In genomic region chr7:134432296-134433152, GRCh38 we compare ENCODE assay signal across 8 cellular contexts. TPM values are rescaled to one million over a fixed set of nuclear protein-coding genes. Genes with fewer than 3 reads are reported as not detected.
DNase-seq lines count a peak whose midpoint lies in the region; ATAC-seq and TF ChIP-seq lines count a peak whose summit lies in the region.

No MANE protein-coding gene starts in this region.

- H3K9me3 ChIP-seq in adipocyte (ENCODE audit: control insufficient read depth, low read length) (no peaks in the 10 kb centered on the region), heart left ventricle (peaks cover 0 to 7% (median 0%) of the 10 kb centered on the region in 12 donors), transverse colon (no peaks in the 10 kb centered on the region)

- 4 to 14% (median 6%) methylated on average over 23 to 31 of the region's 31 CpGs for WGBS in heart left ventricle, 4 donors
- WGBS in transverse colon (ENCODE audit: low coverage in 1 of 2), 2 donors: 0 to 3% methylated on average over 1 to 31 of the region's 31 CpGs

- DNase-seq in GM10266 (ENCODE audit: extremely low spot score) (peak; percentile 85), NCI-H1092 (lab: John Stamatoyannopoulos, UW) (peak; percentile 85), SW 1271 (lab: John Stamatoyannopoulos, UW) (peak; percentile 54 to 86), adipocyte (ENCODE audit: low read depth) (peak; percentile 95), heart left ventricle (peak; percentile 82 to 93 (median 91)), pons (ENCODE audit: low spot score) (peak; percentile 97), transverse colon (peak; percentile 87)

- TF ChIP-seq CTCF in GM10266 (IDR thresholded peaks at IDR 0.05; ENCODE audit: control insufficient read depth, insufficient read depth, low read depth, missing control alignments) (peak; percentile 76), heart left ventricle (IDR thresholded peaks at IDR 0.05) (peak; percentile 60 to 89 (median 82)), transverse colon (IDR thresholded peaks at IDR 0.05) (peak; percentile 62 to 96 (median 73))

- H3K4me3 ChIP-seq in adipocyte (ENCODE audit: low read length) (peak overlapping the region; percentile 83), heart left ventricle (peak overlapping the region in 11 of 12 donors; percentile 6 to 54 (median 41)), transverse colon (peak overlapping the region in 3 of 4 donors; percentile 14 to 38 (median 23))

- in situ Hi-C loops in transverse colon (cut with MboI; ENCODE audit: low pct_ligation_motif_present in 1 of 4, low pct_unique_long_range_greater_than_20kb in 1 of 4, low sequenced_read_pairs in 3 of 4): loop anchor here in 3 of 4 donors (10.0 to 25.0 kb wide), 3 partner anchors 105 to 530 kb away; partner anchors contain the start of genes AKR1B10 (in 1 of the 3) and AKR1B15 (in 1 of the 3)

- ATAC-seq in HG02610 (IDR thresholded peaks at IDR 0.05; ENCODE audit: unreplicated experiment) (peak; percentile 95), heart left ventricle (peak; percentile 92 to 98 (median 98))

- H3K4me1 ChIP-seq in adipocyte (ENCODE audit: control insufficient read depth, insufficient read depth, low read length): peaks cover 21% of the 10 kb centered on the region
- peaks cover 0 to 17% (median 4%) of the 10 kb centered on the region in 12 donors for H3K4me1 ChIP-seq in heart left ventricle
- peaks cover 3 to 20% (median 16%) of the 10 kb centered on the region in 4 donors for H3K4me1 ChIP-seq in transverse colon

- intact Hi-C loops in heart left ventricle (cut with DNase I) (loop anchor here (1.0 to 10.0 kb wide), 11 partner anchors 80 to 175 kb away; partner anchors contain the start of gene AKR1B15 (in 3 of the 10)), transverse colon (cut with DNase I; ENCODE audit: low total_unique reads) (loop anchor here (5.0 kb wide), 2 partner anchors 80 to 175 kb away; no protein-coding TSS in a partner anchor)

- H3K9ac ChIP-seq in adipocyte (ENCODE audit: low read length): peak overlapping the region; percentile 86

- H3K27me3 ChIP-seq in adipocyte (replicated peaks; ENCODE audit: control insufficient read depth, insufficient read depth, low read length) (no peaks in the 10 kb centered on the region), heart left ventricle (peaks cover 0 to 3% (median 0%) of the 10 kb centered on the region in 9 donors), transverse colon (no peaks in the 10 kb centered on the region)

- TF ChIP-seq EP300 in transverse colon (IDR thresholded peaks at IDR 0.05; ENCODE audit: low read depth): no peak

- H3K27ac ChIP-seq in heart left ventricle (peak overlapping the region in 11 of 12 donors; percentile 51 to 86 (median 77)), transverse colon (peak overlapping the region; percentile 82 to 89 (median 84))

- no peaks in the 10 kb centered on the region for H3K36me3 ChIP-seq in adipocyte (ENCODE audit: control insufficient read depth, insufficient read depth, low read length, severe bottlenecking)
- no peaks in the 10 kb centered on the region for H3K36me3 ChIP-seq in heart left ventricle
- H3K36me3 ChIP-seq in transverse colon: no peaks in the 10 kb centered on the region

- TF ChIP-seq POLR2A in heart left ventricle (IDR thresholded peaks at IDR 0.05) (peak in 1 of 2 donors; percentile 20), transverse colon (IDR thresholded peaks at IDR 0.05) (peak; percentile 30)

RNA-seq across cellular contexts. Expression of gene AKR1B1, which starts 26.4 kb away (rescaled TPM):
- 100 to 1,000 TPM in 8 of 9 donors, 10 to 100 TPM in 1; 97.0 to 308 (median 185) TPM for total RNA-seq in heart left ventricle
- 100 to 1,000 TPM; 163 to 335 TPM for polyA plus RNA-seq in heart left ventricle
- total RNA-seq in transverse colon: 10 to 100 TPM in 3 of 4 donors, 1 to 10 TPM in 1; 6.4 to 37.2 (median 19.4) TPM

Comparison
In these comparisons a context has a peak if more than half of its experiments do, and no peak if none do; other contexts are left out.
1. Peak in every context shown above with its lines: DNase-seq, ATAC-seq, H3K4me3 ChIP-seq and H3K27ac ChIP-seq.
2. H3K4me3 ChIP-seq: peak in every context shown above with its lines; median percentile 83 in adipocyte; 41 in heart left ventricle; 23 in transverse colon.